ENCODE assay signal across 8 cellular contexts in genomic region chr14:23320584-23321571, GRCh38. TPM values are rescaled to one million over a fixed set of nuclear protein-coding genes. Genes with fewer than 3 reads are reported as not detected.
DNase-seq lines count a peak whose midpoint lies in the region; ATAC-seq, FAIRE-seq and TF ChIP-seq lines count a peak whose summit lies in the region.

Gene PABPN1 (plus strand): TSS chr14:23321457. CDS start chr14:23321470, 13 bp downstream.

- H4K12ac ChIP-seq in trophoblast cell (ENCODE audit: low read depth, low read length): peak within 1 kb of the TSS; percentile 100

- WGBS in adrenal gland, 4 donors: 3 to 70% (median 9%) methylated on average over 4 to 63 of the region's 63 CpGs
- no CpG with 5 or more reads among the region's 63 CpGs for WGBS in trophoblast cell (ENCODE audit: extremely low coverage, insufficient coverage, insufficient read length)
- 7 to 40% methylated on average over 1 to 43 of the region's 63 CpGs for WGBS in transverse colon (ENCODE audit: low coverage in 1 of 2), 2 donors

- in situ Hi-C loops in transverse colon (cut with MboI; ENCODE audit: low pct_ligation_motif_present in 1 of 4, low pct_unique_long_range_greater_than_20kb in 1 of 4, low sequenced_read_pairs in 3 of 4): no loop called here

- H4K8ac ChIP-seq in trophoblast cell (ENCODE audit: low read depth, low read length): peak within 1 kb of the TSS; percentile 99

- peak within 1 kb of the TSS; percentile 99 for H3K18ac ChIP-seq in trophoblast cell (ENCODE audit: low read length)

- H3K14ac ChIP-seq in trophoblast cell (ENCODE audit: low read length): peak within 1 kb of the TSS; percentile 99

- intact Hi-C loops in adrenal gland (cut with DNase I): loop anchor here in 1 of 2 donors (10.0 kb wide), 2 partner anchors 56 to 244 kb away; partner anchors contain the start of gene AP1G2
- intact Hi-C loops in cardiac septum (cut with DNase I): loop anchor here (2.0 kb wide), 2 partner anchors 14 to 148 kb away; partner anchors contain the start of genes BCL2L2 and NGDN
- intact Hi-C loops in transverse colon (cut with DNase I; ENCODE audit: low total_unique reads): no loop called here

- no peak for TF ChIP-seq CTCF in adrenal gland (IDR thresholded peaks at IDR 0.05)
- no peak for TF ChIP-seq CTCF in transverse colon (IDR thresholded peaks at IDR 0.05)

- TF ChIP-seq POLR2A in GM12892 (IDR thresholded peaks at IDR 0.05; ENCODE audit: low read depth, low read length) (peak; percentile 71), adrenal gland (IDR thresholded peaks at IDR 0.05) (peak; percentile 63 to 87), transverse colon (IDR thresholded peaks at IDR 0.05) (peak; percentile 55)

- no peak within 1 kb of the TSS for H3K23ac ChIP-seq in trophoblast cell (ENCODE audit: low read length)

- H2BK5ac ChIP-seq in trophoblast cell (ENCODE audit: low read depth, low read length, poor library complexity): peak within 1 kb of the TSS; percentile 99

- H3K27ac ChIP-seq in adrenal gland (peak within 1 kb of the TSS; percentile 76 to 99 (median 90)), trophoblast cell (ENCODE audit: low read depth, low read length) (peak within 1 kb of the TSS; percentile 88), transverse colon (peak within 1 kb of the TSS; percentile 98 to 99 (median 98))

- H3K36me3 ChIP-seq in adrenal gland (replicated peaks in 1 of 2): peaks cover 0 to 27% of the 10 kb centered on the region in 2 donors
- peaks cover 29 to 31% of the 10 kb centered on the region in 2 experiments for H3K36me3 ChIP-seq in trophoblast cell (ENCODE audit: control insufficient read depth in 1 of 2, insufficient read depth in 2 of 2, low read length in 2 of 2)
- H3K36me3 ChIP-seq in transverse colon: peaks cover 0 to 25% (median 8%) of the 10 kb centered on the region in 4 donors

- H3K4me1 ChIP-seq in adrenal gland (replicated peaks in 1 of 2) (peaks cover 19 to 30% of the 10 kb centered on the region in 2 donors), trophoblast cell (ENCODE audit: control insufficient read depth in 1 of 2, insufficient read depth in 2 of 2, low read length in 2 of 2) (peaks cover 8 to 10% of the 10 kb centered on the region in 2 experiments), transverse colon (peaks cover 10 to 21% (median 18%) of the 10 kb centered on the region in 4 donors)

- peaks cover 17% of the 10 kb centered on the region for H3K79me1 ChIP-seq in trophoblast cell (ENCODE audit: low read length)

- H4K91ac ChIP-seq in trophoblast cell (ENCODE audit: low read depth, low read length): peak within 1 kb of the TSS; percentile 100

- DNase-seq in GM12892 (ENCODE audit: insufficient read length) (peak; percentile 89), NCI-H146 (lab: John Stamatoyannopoulos, UW) (peak; percentile 100), T-helper 1 cell (peak; percentile 94 to 100 (median 96)), adrenal gland (peak; percentile 99 to 100 (median 100)), cardiac septum (ENCODE audit: low spot score) (peak; percentile 99), trophoblast cell (peak; percentile 100), transverse colon (peak; percentile 100)

- no peaks in the 10 kb centered on the region for H3K9me3 ChIP-seq in adrenal gland (replicated peaks in 1 of 3)
- no peaks in the 10 kb centered on the region for H3K9me3 ChIP-seq in trophoblast cell (ENCODE audit: insufficient read depth, low read depth, low read length)
- H3K9me3 ChIP-seq in transverse colon: no peaks in the 10 kb centered on the region

- peaks cover 9% of the 10 kb centered on the region for H3K79me2 ChIP-seq in trophoblast cell (ENCODE audit: control insufficient read depth, insufficient read depth, low read length, poor library complexity)

- peak within 1 kb of the TSS; percentile 90 for H2BK120ac ChIP-seq in trophoblast cell (ENCODE audit: insufficient read depth, low read length, poor library complexity)

- H2BK12ac ChIP-seq in trophoblast cell (ENCODE audit: low read length): peak within 1 kb of the TSS; percentile 42

- peak within 1 kb of the TSS in 3 of 4 donors; percentile 19 to 86 (median 72) for H3K4me3 ChIP-seq in adrenal gland
- peak within 1 kb of the TSS; percentile 80 for H3K4me3 ChIP-seq in trophoblast cell (ENCODE audit: low read depth, low read length)
- H3K4me3 ChIP-seq in transverse colon: peak within 1 kb of the TSS; percentile 92 to 99 (median 97)

- peak within 1 kb of the TSS; percentile 98 for H3K9ac ChIP-seq in trophoblast cell (ENCODE audit: low read length)

- H2AFZ ChIP-seq in trophoblast cell (ENCODE audit: insufficient read depth, low read length, poor library complexity): peak within 1 kb of the TSS; percentile 96

- TF ChIP-seq EP300 in transverse colon (IDR thresholded peaks at IDR 0.05; ENCODE audit: low read depth): no peak

- peak; percentile 98 for FAIRE-seq in GM12892 (lab: Jason Lieb, UNC)

- peak within 1 kb of the TSS; percentile 98 for H2AK5ac ChIP-seq in trophoblast cell (ENCODE audit: low read length)

- no peaks in the 10 kb centered on the region for H3K27me3 ChIP-seq in adrenal gland
- no peaks in the 10 kb centered on the region for H3K27me3 ChIP-seq in trophoblast cell (ENCODE audit: insufficient read depth, low read length)
- no peaks in the 10 kb centered on the region for H3K27me3 ChIP-seq in transverse colon

- peak within 1 kb of the TSS; percentile 100 for H3K4ac ChIP-seq in trophoblast cell (ENCODE audit: low read depth, low read length)

- peak within 1 kb of the TSS; percentile 73 for H3K4me2 ChIP-seq in trophoblast cell (ENCODE audit: low read length)

- peak; percentile 90 for ATAC-seq in HG02852 (IDR thresholded peaks at IDR 0.05; ENCODE audit: unreplicated experiment)

RNA-seq across cellular contexts. Expression of gene PABPN1, which starts in this region (rescaled TPM):
- 136 TPM for polyA plus RNA-seq in GM12892 (2012; ENCODE audit: missing spikeins)
- 100 to 1,000 TPM in 3 of 8 donors, 10 to 100 TPM in 5; 18.3 to 200 (median 74.2) TPM for total RNA-seq in adrenal gland
- polyA plus RNA-seq in adrenal gland: 100 to 1,000 TPM in 2 of 3 donors, 10 to 100 TPM in 1; 97.8 to 632 (median 331) TPM
- total RNA-seq in cardiac septum: 82.9 TPM
- polyA plus RNA-seq in trophoblast cell (2013): 159 and 161 TPM in 2 replicates
- 100 to 1,000 TPM in 1 of 4 donors, 10 to 100 TPM in 3; 50.0 to 149 (median 63.7) TPM for total RNA-seq in transverse colon

Comparison
In these comparisons a context has a peak if more than half of its experiments do, and no peak if none do; other contexts are left out.
1. Peak in every context shown above with its lines: DNase-seq, ATAC-seq, H3K4me3 ChIP-seq and H3K27ac ChIP-seq.